10 cellular contexts compared by ENCODE assay signal in the genomic region with DNA sequence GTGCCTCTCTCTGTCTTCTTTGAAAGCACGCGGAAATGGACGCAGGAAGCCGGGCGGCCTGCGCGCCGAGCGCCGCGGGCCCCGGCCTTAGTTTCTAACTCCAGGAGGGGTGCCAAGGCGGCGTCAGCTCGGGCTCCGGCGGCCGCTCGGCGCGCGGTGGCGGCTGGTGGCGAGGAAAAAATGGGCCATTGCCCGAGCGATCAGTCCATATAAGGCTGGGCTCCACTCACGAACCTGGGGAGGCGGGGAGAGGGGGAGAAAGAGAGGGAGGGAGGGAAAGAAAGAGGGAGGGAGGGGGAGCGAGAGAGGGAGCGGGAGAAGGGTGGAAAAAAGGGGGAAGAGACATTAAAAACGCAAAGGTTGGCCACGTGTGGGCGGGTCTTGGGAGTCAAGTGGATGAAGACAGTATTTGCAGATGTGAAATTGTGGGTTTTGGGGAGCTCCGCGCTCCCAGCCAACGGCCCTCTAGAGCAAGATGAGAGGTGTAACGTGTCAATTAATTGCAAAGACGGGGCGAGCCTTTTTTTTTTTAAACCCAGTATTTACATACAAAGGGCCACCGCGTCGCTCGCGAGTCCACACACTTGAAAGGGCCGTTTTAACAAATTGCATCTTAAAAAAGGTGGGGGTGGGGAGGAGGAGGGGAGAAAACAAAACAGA. TPM values are rescaled to one million over a fixed set of nuclear protein-coding genes. Genes with fewer than 3 reads are reported as not detected.
DNase-seq lines count a peak whose midpoint lies in the region; ATAC-seq, FAIRE-seq and TF ChIP-seq lines count a peak whose summit lies in the region.
"Had no signal": no experiment of that assay in that cellular context is flagged by ENCODE, and none has a peak within 500 bp of the region (broad histone marks: within the 10 kb centered on the region; RNA-seq: fewer than 3 reads in every experiment).

NKX2-2 (minus strand) TSS at position 184 of the 660 bp plus-strand sequence. CDS start 395 bp downstream, outside the sequence.

- no peak for TF ChIP-seq CTCF in stomach (IDR thresholded peaks at IDR 0.05)

- H3K27ac ChIP-seq in iPS-20b (ENCODE audit: low read length) (no peak within 1 kb of the TSS), stomach (no peak within 1 kb of the TSS)
- H3K27ac ChIP-seq: BLaER1 treated with 17β-estradiol and CSF1 and Interleukin-3, amounts not matched to agents 10 nM and 100 nM had no signal

- no peaks in the 10 kb centered on the region for H3K36me3 Mint-ChIP-seq in activated CD4-positive, alpha-beta T cell treated with anti-CD3 and anti-CD28 coated beads for 36 hours (ENCODE audit: low read depth)
- peaks cover under 1% of the 10 kb centered on the region for H3K36me3 Mint-ChIP-seq in T-helper 17 cell (ENCODE audit: low read depth)

- 4 to 6% (median 4%) methylated on average over 45 of the region's 45 CpGs for WGBS in stomach, 5 donors

- peak within 1 kb of the TSS; percentile 28 for H3K4me3 Mint-ChIP-seq in activated CD4-positive, alpha-beta T cell treated with anti-CD3 and anti-CD28 coated beads for 36 hours
- H3K4me3 Mint-ChIP-seq in T-helper 17 cell = peak within 1 kb of the TSS; percentile 83

- intact Hi-C loops in activated CD4-positive, alpha-beta T cell treated with anti-CD3 and anti-CD28 coated beads for 36 hours (cut with DNase I, micrococcal nuclease) = loop anchor here (5.0 to 10.0 kb wide), 3 partner anchors 1061 to 1152 kb away; partner anchors contain the start of gene INSM1 (in 1 of the 2)
- intact Hi-C loops in stomach (cut with DNase I; ENCODE audit: low total_unique reads) = no loop called here

- H3K9me3 ChIP-seq in T-helper 17 cell (ENCODE audit: control insufficient read depth, low read length, poor library complexity, severe bottlenecking) (no peaks in the 10 kb centered on the region), iPS-20b (ENCODE audit: insufficient read depth, low read depth, low read length) (no peaks in the 10 kb centered on the region; the same call in 1 of the 2 replicates), stomach (no peaks in the 10 kb centered on the region)

- H3K4me1 ChIP-seq in iPS-20b (ENCODE audit: insufficient read depth, low read length) (peaks cover 15% of the 10 kb centered on the region), stomach (peaks cover 54 to 91% (median 75%) of the 10 kb centered on the region in 4 donors)

- TF ChIP-seq POLR2A in stomach (IDR thresholded peaks at IDR 0.05) (no peak), H54 (IDR thresholded peaks at IDR 0.05; ENCODE audit: low read depth, low read length) (no peak)

- ATAC-seq in activated CD4-positive, alpha-beta T cell treated with anti-CD3 and anti-CD28 coated beads for 36 hours = no peak
- ATAC-seq in T-helper 17 cell = no peak
- ATAC-seq in HG03354 (IDR thresholded peaks at IDR 0.05; ENCODE audit: poor library complexity, severe bottlenecking, unreplicated experiment) = no peak

- no peaks in the 10 kb centered on the region for H3K9me3 Mint-ChIP-seq in activated CD4-positive, alpha-beta T cell treated with anti-CD3 and anti-CD28 coated beads for 36 hours (ENCODE audit: low read depth)

- TF ChIP-seq EP300 in stomach (IDR thresholded peaks at IDR 0.05) = no peak

- H3K27ac Mint-ChIP-seq in activated CD4-positive, alpha-beta T cell treated with anti-CD3 and anti-CD28 coated beads for 36 hours = no peak within 1 kb of the TSS
- no peak within 1 kb of the TSS for H3K27ac Mint-ChIP-seq in T-helper 17 cell

- H3K9ac ChIP-seq in iPS-20b (ENCODE audit: low read depth, low read length) = no peak within 1 kb of the TSS
- H3K9ac ChIP-seq: BLaER1 treated with 17β-estradiol and CSF1 and Interleukin-3, amounts not matched to agents 10 nM and 100 nM had no signal

- CTCF ChIA-PET in activated CD4-positive, alpha-beta T cell treated with anti-CD3 and anti-CD28 coated beads for 36 hours (lab: Charles Lee) = interaction anchor here (0.6 to 1.5 kb wide), 2 partner anchors 11 to 386 kb away, joined by 3 to 5 read pairs; no protein-coding TSS in a partner anchor

- H3K4me1 Mint-ChIP-seq in activated CD4-positive, alpha-beta T cell treated with anti-CD3 and anti-CD28 coated beads for 36 hours = peaks cover 55% of the 10 kb centered on the region
- H3K4me1 Mint-ChIP-seq in T-helper 17 cell = peaks cover 33% of the 10 kb centered on the region

- POLR2A ChIA-PET in activated CD4-positive, alpha-beta T cell treated with anti-CD3 and anti-CD28 coated beads for 36 hours (lab: Charles Lee) = no interaction called here

- FAIRE-seq in H54 (lab: Jason Lieb, UNC) = no peak

- H3K27me3 Mint-ChIP-seq in activated CD4-positive, alpha-beta T cell treated with anti-CD3 and anti-CD28 coated beads for 36 hours = peaks cover 73% of the 10 kb centered on the region
- peaks cover 61% of the 10 kb centered on the region for H3K27me3 Mint-ChIP-seq in T-helper 17 cell

- H3K4me3 ChIP-seq in iPS-20b (ENCODE audit: low read length) (peak within 1 kb of the TSS; percentile 62), stomach (peak within 1 kb of the TSS; percentile 32 to 46 (median 36))
- H3K4me3 ChIP-seq: lung had no signal

- H3K27me3 ChIP-seq in iPS-20b (ENCODE audit: insufficient read depth, low read length) (peaks cover 99% of the 10 kb centered on the region), stomach (peaks cover 56 to 100% (median 100%) of the 10 kb centered on the region in 3 donors)

- DNase-seq in activated CD4-positive, alpha-beta T cell treated with anti-CD3 and anti-CD28 coated beads for 36 hours = peak; percentile 10
- DNase-seq in activated CD4-positive, alpha-beta T cell treated with anti-CD3 and anti-CD28 coated beads, Interleukin-2, amount 50 U/mL, for 1 hour = no peak
- DNase-seq in T-helper 17 cell (no peak), stomach (no peak), kidney tubule cell (ENCODE audit: low spot score) (no peak), H54 (ENCODE audit: insufficient read length, low spot score) (no peak)

- H3K36me3 ChIP-seq in iPS-20b (ENCODE audit: insufficient read depth, low read depth, low read length) (no peaks in the 10 kb centered on the region), stomach (no peaks in the 10 kb centered on the region)
- H3K36me3 ChIP-seq: BLaER1 treated with 17β-estradiol and CSF1 and Interleukin-3, amounts not matched to agents 10 nM and 100 nM had no signal

RNA-seq across cellular contexts. Expression of gene NKX2-2, which starts in this region (rescaled TPM):
- total RNA-seq in activated CD4-positive, alpha-beta T cell treated with anti-CD3 and anti-CD28 coated beads for 36 hours = not detected
- total RNA-seq in T-helper 17 cell (not detected), stomach (1 to 10 TPM in 2 of 5 donors, under 1 TPM in 2, not detected in 1; 0.18 to 4.8 (median 1.3) TPM)
- 1 to 10 TPM in 2 of 3 donors, under 1 TPM in 1; 0.18 to 1.8 (median 1.4) TPM for polyA plus RNA-seq in stomach
- total RNA-seq: lung had no signal
- polyA plus RNA-seq: lung had no signal

Comparison
In these comparisons a context has a peak if more than half of its experiments do, and no peak if none do; other contexts are left out.
1. Peak in DNase-seq in activated CD4-positive, alpha-beta T cell treated with anti-CD3 and anti-CD28 coated beads for 36 hours; RNA of the gene not detected or under 1 TPM.